In the genomic region with DNA sequence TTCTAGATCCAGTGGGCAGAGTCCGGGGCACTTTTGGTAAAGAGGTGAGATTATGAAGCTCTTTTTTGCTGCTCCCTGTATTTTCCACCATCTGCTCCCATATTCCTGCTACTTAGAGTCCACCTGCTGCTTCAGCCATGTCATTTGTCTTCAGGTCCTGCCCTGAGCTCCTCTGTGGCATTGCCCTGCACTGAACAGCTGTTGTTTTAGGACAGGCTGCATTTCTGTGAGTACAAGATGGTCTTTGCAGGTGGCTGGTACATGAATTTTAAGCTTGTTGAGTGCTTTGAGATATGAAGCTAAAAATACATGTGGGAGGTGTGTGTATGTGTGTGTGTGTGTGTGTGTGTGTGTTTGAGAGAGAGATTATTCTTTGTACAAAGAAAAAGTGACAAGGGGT, we compare ENCODE assay signal across 13 cellular contexts. TPM values are rescaled to one million over a fixed set of nuclear protein-coding genes. Genes with fewer than 3 reads are reported as not detected.
DNase-seq lines count a peak whose midpoint lies in the region; ATAC-seq and TF ChIP-seq lines count a peak whose summit lies in the region.
"Had no signal": no experiment of that assay in that cellular context is flagged by ENCODE, and none has a peak within 500 bp of the region (broad histone marks: within the 10 kb centered on the region; RNA-seq: fewer than 3 reads in every experiment).

No MANE protein-coding gene starts in this region.

- H3K4me1 Mint-ChIP-seq in activated CD4-positive, alpha-beta T cell treated with anti-CD3 and anti-CD28 coated beads, Interleukin-2, amount 10 ng/mL, durations not matched to agents 7 days and 5 days, result no peaks in the 10 kb centered on the region
- no peaks in the 10 kb centered on the region for H3K4me1 Mint-ChIP-seq in activated CD8-positive, alpha-beta T cell treated with anti-CD3 and anti-CD28 coated beads for 36 hours (ENCODE audit: low read depth)

- TF ChIP-seq CTCF in activated CD8-positive, alpha-beta T cell treated with anti-CD3 and anti-CD28 coated beads for 36 hours (IDR thresholded peaks at IDR 0.05), result no peak

- DNase-seq in DMS 273 treated with DMSO at 0.1 percent for 48 hours (lab: John Stamatoyannopoulos, UW) (peak; percentile 71), NCI-H2171 (lab: John Stamatoyannopoulos, UW) (peak; percentile 53), cerebellum (ENCODE audit: low spot score) (peak; percentile 43), left ventricle myocardium superior (peak; percentile 29)
- DNase-seq in stimulated activated CD4-positive, alpha-beta T cell treated with anti-CD3 and anti-CD28 coated beads, Interleukin-2, amount 100 ng/mL, for 24 hours, result no peak
- DNase-seq in activated CD4-positive, alpha-beta T cell treated with anti-CD3 and anti-CD28 coated beads, Interleukin-2, amount 10 ng/mL, durations not matched to agents 7 days and 5 days, result no peak
- DNase-seq in activated CD8-positive, alpha-beta T cell treated with anti-CD3 and anti-CD28 coated beads for 36 hours, result no peak
- DNase-seq: EL, NCI-H1092, NCI-H2107, NCI-H446 treated with DMSO at 0.1 percent for 48 hours, Peyer's patch had no signal

- ATAC-seq in left ventricle myocardium superior, result peak; percentile 88
- ATAC-seq in activated CD8-positive, alpha-beta T cell treated with anti-CD3 and anti-CD28 coated beads for 36 hours, result no peak

- POLR2A ChIA-PET in activated CD4-positive, alpha-beta T cell treated with anti-CD3 and anti-CD28 coated beads, Interleukin-2, amount 10 ng/mL, durations not matched to agents 7 days and 5 days (lab: Charles Lee), result no interaction called here
- POLR2A ChIA-PET in activated CD8-positive, alpha-beta T cell treated with anti-CD3 and anti-CD28 coated beads for 36 hours (lab: Charles Lee), result no interaction called here

- no peaks in the 10 kb centered on the region for H3K36me3 Mint-ChIP-seq in activated CD4-positive, alpha-beta T cell treated with anti-CD3 and anti-CD28 coated beads, Interleukin-2, amount 10 ng/mL, durations not matched to agents 7 days and 5 days (ENCODE audit: low read depth)
- no peaks in the 10 kb centered on the region for H3K36me3 Mint-ChIP-seq in activated CD8-positive, alpha-beta T cell treated with anti-CD3 and anti-CD28 coated beads for 36 hours (ENCODE audit: low read depth)

- no peak overlapping the region for H3K27ac Mint-ChIP-seq in activated CD4-positive, alpha-beta T cell treated with anti-CD3 and anti-CD28 coated beads, Interleukin-2, amount 10 ng/mL, durations not matched to agents 7 days and 5 days
- H3K27ac Mint-ChIP-seq in activated CD8-positive, alpha-beta T cell treated with anti-CD3 and anti-CD28 coated beads for 36 hours, result no peak overlapping the region

- intact Hi-C loops in left ventricle myocardium superior (cut with micrococcal nuclease), result no loop called here
- intact Hi-C loops in activated CD8-positive, alpha-beta T cell treated with anti-CD3 and anti-CD28 coated beads for 36 hours (cut with micrococcal nuclease), result no loop called here

- CTCF ChIA-PET in activated CD4-positive, alpha-beta T cell treated with anti-CD3 and anti-CD28 coated beads, Interleukin-2, amount 10 ng/mL, durations not matched to agents 7 days and 5 days (lab: Charles Lee), result no interaction called here
- CTCF ChIA-PET in activated CD8-positive, alpha-beta T cell treated with anti-CD3 and anti-CD28 coated beads for 36 hours (lab: Charles Lee), result interaction anchor here (1.1 kb wide), 1 partner anchor 9 kb away, joined by 3 read pairs; no protein-coding TSS in a partner anchor

- H3K4me3 Mint-ChIP-seq in activated CD4-positive, alpha-beta T cell treated with anti-CD3 and anti-CD28 coated beads, Interleukin-2, amount 10 ng/mL, durations not matched to agents 7 days and 5 days, result no peak overlapping the region
- H3K4me3 Mint-ChIP-seq in activated CD8-positive, alpha-beta T cell treated with anti-CD3 and anti-CD28 coated beads for 36 hours, result no peak overlapping the region

- H3K27me3 Mint-ChIP-seq in activated CD4-positive, alpha-beta T cell treated with anti-CD3 and anti-CD28 coated beads, Interleukin-2, amount 10 ng/mL, durations not matched to agents 7 days and 5 days, result no peaks in the 10 kb centered on the region
- no peaks in the 10 kb centered on the region for H3K27me3 Mint-ChIP-seq in activated CD8-positive, alpha-beta T cell treated with anti-CD3 and anti-CD28 coated beads for 36 hours

- no peaks in the 10 kb centered on the region for H3K9me3 Mint-ChIP-seq in activated CD4-positive, alpha-beta T cell treated with anti-CD3 and anti-CD28 coated beads, Interleukin-2, amount 10 ng/mL, durations not matched to agents 7 days and 5 days
- no peaks in the 10 kb centered on the region for H3K9me3 Mint-ChIP-seq in activated CD8-positive, alpha-beta T cell treated with anti-CD3 and anti-CD28 coated beads for 36 hours

RNA-seq across cellular contexts. Expression of a gene that starts 21.9 kb away (rescaled TPM):
- total RNA-seq in cerebellum (not detected), left ventricle myocardium superior (not detected)
- not detected for total RNA-seq in activated CD4-positive, alpha-beta T cell treated with anti-CD3 and anti-CD28 coated beads, Interleukin-2, amount 10 ng/mL, durations not matched to agents 7 days and 5 days
- total RNA-seq in activated CD8-positive, alpha-beta T cell treated with anti-CD3 and anti-CD28 coated beads for 36 hours, result not detected
- total RNA-seq: MCF 10A, Peyer's patch had no signal

RNA-seq across cellular contexts. Expression of a gene that starts 59.6 kb away (rescaled TPM):
- total RNA-seq in cerebellum (19.4 TPM), left ventricle myocardium superior (828 TPM)
- total RNA-seq in activated CD4-positive, alpha-beta T cell treated with anti-CD3 and anti-CD28 coated beads, Interleukin-2, amount 10 ng/mL, durations not matched to agents 7 days and 5 days, result not detected
- under 1 TPM; 0.02 TPM for total RNA-seq in activated CD8-positive, alpha-beta T cell treated with anti-CD3 and anti-CD28 coated beads for 36 hours

Comparison
In these comparisons a context has a peak if more than half of its experiments do, and no peak if none do; other contexts are left out.
1. DNase-seq: peak in DMS 273 treated with DMSO at 0.1 percent for 48 hours (single experiment), NCI-H2171 (single experiment), cerebellum (single experiment) and left ventricle myocardium superior (single experiment); none in stimulated activated CD4-positive, alpha-beta T cell treated with anti-CD3 and anti-CD28 coated beads, Interleukin-2, amount 100 ng/mL, for 24 hours (0 of 2), activated CD4-positive, alpha-beta T cell treated with anti-CD3 and anti-CD28 coated beads, Interleukin-2, amount 10 ng/mL, durations not matched to agents 7 days and 5 days (single experiment) and activated CD8-positive, alpha-beta T cell treated with anti-CD3 and anti-CD28 coated beads for 36 hours (single experiment).
2. RNA of a gene that starts 59.6 kb away (total RNA-seq): 828 TPM in left ventricle myocardium superior (single experiment); 19.4 TPM in cerebellum (single experiment), 0.02 TPM in activated CD8-positive, alpha-beta T cell treated with anti-CD3 and anti-CD28 coated beads for 36 hours and not detected in activated CD4-positive, alpha-beta T cell treated with anti-CD3 and anti-CD28 coated beads, Interleukin-2, amount 10 ng/mL, durations not matched to agents 7 days and 5 days; every median in the first group is over 10 times any median in the second.